In the genomic region with DNA sequence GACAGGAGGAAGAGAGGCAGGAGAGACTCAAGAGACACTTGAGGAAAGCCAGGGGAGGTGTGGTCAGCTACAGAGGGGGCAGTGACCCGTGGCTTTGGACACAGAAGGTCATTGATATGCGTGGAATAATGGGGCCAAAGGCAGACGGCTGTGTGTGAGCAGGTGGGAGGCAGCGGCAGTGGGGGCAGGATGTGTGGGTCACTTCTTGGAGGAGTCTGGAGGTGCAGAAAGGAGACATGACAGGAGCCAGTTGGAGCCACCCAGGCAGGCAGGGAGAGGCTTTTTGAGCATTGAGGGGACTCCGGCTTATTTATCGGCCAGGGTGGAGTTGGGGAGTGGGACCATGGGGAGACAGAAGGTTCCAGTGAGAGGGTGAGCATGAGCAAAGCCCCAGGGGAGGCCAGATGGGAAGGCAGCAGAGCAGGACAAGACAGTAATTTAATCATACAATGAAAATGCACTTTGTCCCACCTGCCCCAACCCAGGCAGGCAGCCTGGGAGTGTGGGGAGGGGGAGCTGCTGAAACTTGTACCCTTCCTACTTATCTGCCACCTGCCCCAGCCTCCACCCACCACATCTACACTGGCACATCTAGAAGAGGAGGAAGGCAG, we compare ENCODE assay signal across 15 cellular contexts. TPM values are rescaled to one million over a fixed set of nuclear protein-coding genes. Genes with fewer than 3 reads are reported as not detected.
DNase-seq lines count a peak whose midpoint lies in the region; ATAC-seq, FAIRE-seq and TF ChIP-seq lines count a peak whose summit lies in the region.
"Had no signal": no experiment of that assay in that cellular context is flagged by ENCODE, and none has a peak within 500 bp of the region (broad histone marks: within the 10 kb centered on the region; RNA-seq: fewer than 3 reads in every experiment).

No MANE protein-coding gene starts in this region.

- TF ChIP-seq CTCF in H1 (IDR thresholded peaks at IDR 0.05; ENCODE audit: control extremely low read depth in 1 of 3, insufficient read depth in 1 of 3, low read depth in 1 of 3, low read length in 3 of 3), result no peak

- no peak overlapping the region for H3K27ac ChIP-seq in CD4-positive, CD25-positive, alpha-beta regulatory T cell (ENCODE audit: insufficient read depth, low read length, poor library complexity, severe bottlenecking)
- no peak overlapping the region for H3K27ac ChIP-seq in H1 (ENCODE audit: low read depth, low read length)
- H3K27ac ChIP-seq: KMS-11 had no signal

- no peak overlapping the region for H2BK5ac ChIP-seq in H1 (ENCODE audit: low read depth, low read length)

- TF ChIP-seq POLR2A in H1 (IDR thresholded peaks at IDR 0.05; ENCODE audit: control extremely low read depth in 1 of 2, low read depth in 2 of 2, low read length in 2 of 2), result no peak

- DNase-seq in CD4-positive, CD25-positive, alpha-beta regulatory T cell, result no peak
- DNase-seq in NCI-H1694 treated with DMSO at 0.1 percent for 48 hours (lab: John Stamatoyannopoulos, UW) (peak; percentile 95), H1 (ENCODE audit: low read depth in 1 of 2, low spot score in 2 of 2) (no peak), retina (peak; percentile 49), SHP77 treated with DMSO at 0.1 percent for 48 hours (lab: John Stamatoyannopoulos, UW) (no peak), germinal center (ENCODE audit: low spot score) (no peak)
- DNase-seq in activated CD8-positive, alpha-beta memory T cell treated with anti-CD3 and anti-CD28 coated beads, Interleukin-2, amount 10 ng/mL, durations not matched to agents 7 days and 5 days, result no peak
- DNase-seq: activated effector memory CD4-positive, alpha-beta T cell treated with Interleukin-2 at 50 U/mL for 16 hours; NCI-H187 treated with DMSO at 0.1 percent for 48 hours had no signal

- ATAC-seq in CD4-positive, CD25-positive, alpha-beta regulatory T cell (ENCODE audit: low read depth in 2 of 2), result no peak
- ATAC-seq in activated CD8-positive, alpha-beta memory T cell treated with anti-CD3 and anti-CD28 coated beads, Interleukin-2, amount 10 ng/mL, durations not matched to agents 7 days and 5 days, result no peak
- ATAC-seq in HG03521 (IDR thresholded peaks at IDR 0.05; ENCODE audit: unreplicated experiment), result no peak

- no peak overlapping the region for H3K23ac ChIP-seq in H1 (ENCODE audit: insufficient read length)

- no peak for FAIRE-seq in H1 (lab: Jason Lieb, UNC)

- H2BK12ac ChIP-seq in H1 (ENCODE audit: low read depth, low read length), result peak overlapping the region; percentile 60; the same call in 1 of the 2 replicates

- no peaks in the 10 kb centered on the region for H3K9me3 ChIP-seq in CD4-positive, CD25-positive, alpha-beta regulatory T cell (ENCODE audit: control insufficient read depth in 2 of 2, low read length in 2 of 2)
- no peaks in the 10 kb centered on the region for H3K9me3 ChIP-seq in H1 (ENCODE audit: insufficient read depth in 2 of 2, low read depth in 1 of 2, low read length in 1 of 2)
- H3K9me3 ChIP-seq: HAP-1 had no signal

- no peaks in the 10 kb centered on the region for H3K4me1 Mint-ChIP-seq in CD4-positive, CD25-positive, alpha-beta regulatory T cell
- H3K4me1 Mint-ChIP-seq in activated CD8-positive, alpha-beta memory T cell treated with anti-CD3 and anti-CD28 coated beads, Interleukin-2, amount 10 ng/mL, durations not matched to agents 7 days and 5 days, result no peaks in the 10 kb centered on the region

- POLR2A ChIA-PET in H1 (lab: Charles Lee; ENCODE audit: partially characterized antibody), result interaction anchor here (1.5 to 1.9 kb wide), 2 partner anchors 8 to 9 kb away, joined by 4 read pairs; no protein-coding TSS in a partner anchor

- no peak overlapping the region for H4K91ac ChIP-seq in H1 (replicated peaks; ENCODE audit: insufficient read length, low read length)

- TF ChIP-seq EP300 in H1 (IDR thresholded peaks at IDR 0.05; ENCODE audit: borderline replicate concordance in 1 of 2, low read depth in 2 of 2, low read length in 2 of 2), result no peak

- peak overlapping the region; percentile 29; the same call in 1 of the 2 replicates for H2BK15ac ChIP-seq in H1 (ENCODE audit: low read length)

- H3K4me3 Mint-ChIP-seq in CD4-positive, CD25-positive, alpha-beta regulatory T cell, result no peak overlapping the region
- H3K4me3 Mint-ChIP-seq in activated CD8-positive, alpha-beta memory T cell treated with anti-CD3 and anti-CD28 coated beads, Interleukin-2, amount 10 ng/mL, durations not matched to agents 7 days and 5 days, result no peak overlapping the region

- 73% methylated on average over 6 of the region's 6 CpGs; no CpG with 5 or more reads in 1 of the 2 experiments for WGBS in H1 (ENCODE audit: extremely low coverage in 1 of 2, insufficient coverage in 1 of 2, insufficient read length in 1 of 2, insufficient replicate concordance in 2 of 2, low coverage in 1 of 2, low lambda C conversion rate in 2 of 2, missing lambda C conversion rate in 1 of 2), 2 experiments

- H4K20me1 ChIP-seq in H1 (replicated peaks in 1 of 2; ENCODE audit: control insufficient read depth in 1 of 2, insufficient read depth in 2 of 2, low read length in 2 of 2), result no peaks in the 10 kb centered on the region

- H3K4me3 ChIP-seq in CD4-positive, CD25-positive, alpha-beta regulatory T cell (ENCODE audit: low read depth, low read length), result no peak overlapping the region
- H3K4me3 ChIP-seq in H1 (ENCODE audit: extremely low read depth in 1 of 4, insufficient read depth in 2 of 4, low read depth in 3 of 4, low read length in 4 of 4), result no peak overlapping the region
- H3K4me3 ChIP-seq: HAP-1 had no signal

- H2BK120ac ChIP-seq in H1 (replicated peaks; ENCODE audit: low read depth, low read length), result no peak overlapping the region

- peak overlapping the region; percentile 40; the same call in 1 of the 2 replicates for H2BK20ac ChIP-seq in H1 (ENCODE audit: low read length)

- no peaks in the 10 kb centered on the region for H3K4me1 ChIP-seq in CD4-positive, CD25-positive, alpha-beta regulatory T cell (ENCODE audit: control insufficient read depth, insufficient read depth, low read length, poor library complexity, severe bottlenecking)
- peaks cover 3 to 40% (median 22%) of the 10 kb centered on the region in 4 experiments for H3K4me1 ChIP-seq in H1 (replicated peaks in 1 of 4; ENCODE audit: control insufficient read depth in 3 of 4, insufficient read depth in 4 of 4, low read length in 3 of 4)

- no peaks in the 10 kb centered on the region for H3K36me3 Mint-ChIP-seq in CD4-positive, CD25-positive, alpha-beta regulatory T cell
- H3K36me3 Mint-ChIP-seq in activated CD8-positive, alpha-beta memory T cell treated with anti-CD3 and anti-CD28 coated beads, Interleukin-2, amount 10 ng/mL, durations not matched to agents 7 days and 5 days, result no peaks in the 10 kb centered on the region

- peak overlapping the region in 2 of 3 donors; percentile 5 to 71 for H3K27ac Mint-ChIP-seq in CD4-positive, CD25-positive, alpha-beta regulatory T cell
- no peak overlapping the region for H3K27ac Mint-ChIP-seq in activated CD8-positive, alpha-beta memory T cell treated with anti-CD3 and anti-CD28 coated beads, Interleukin-2, amount 10 ng/mL, durations not matched to agents 7 days and 5 days

- no peak overlapping the region for H3K18ac ChIP-seq in H1 (ENCODE audit: extremely low read depth, low read length)

- no peaks in the 10 kb centered on the region for H3K9me3 Mint-ChIP-seq in CD4-positive, CD25-positive, alpha-beta regulatory T cell
- H3K9me3 Mint-ChIP-seq in activated CD8-positive, alpha-beta memory T cell treated with anti-CD3 and anti-CD28 coated beads, Interleukin-2, amount 10 ng/mL, durations not matched to agents 7 days and 5 days (ENCODE audit: low read depth), result no peaks in the 10 kb centered on the region

- peak overlapping the region; percentile 83; the same call in 1 of the 2 replicates for H4K8ac ChIP-seq in H1 (ENCODE audit: extremely low read depth, insufficient read depth, low read length)

- CTCF ChIA-PET in H1 (lab: Charles Lee; ENCODE audit: partially characterized antibody), result interaction anchor here (0.8 to 4.9 kb wide), 7 partner anchors 11 to 274 kb away, joined by 3 to 50 read pairs (median 4); no protein-coding TSS in a partner anchor
- CTCF ChIA-PET in activated CD8-positive, alpha-beta memory T cell treated with anti-CD3 and anti-CD28 coated beads, Interleukin-2, amount 10 ng/mL, durations not matched to agents 7 days and 5 days (lab: Charles Lee), result interaction anchor here (0.6 kb wide), 1 partner anchor 266 kb away, joined by 3 read pairs; no protein-coding TSS in a partner anchor

- H3K23me2 ChIP-seq in H1 (ENCODE audit: low read depth, low read length), result no peaks in the 10 kb centered on the region

- no peak overlapping the region for H3K14ac ChIP-seq in H1 (ENCODE audit: insufficient read length)

- no peak overlapping the region for H3K9ac ChIP-seq in H1 (replicated peaks in 1 of 4; ENCODE audit: extremely low read depth in 1 of 4, low read depth in 3 of 4, low read length in 3 of 4)
- H3K9ac ChIP-seq: KMS-11 had no signal

- H3K4me2 ChIP-seq in H1 (ENCODE audit: insufficient read depth in 1 of 2, low read depth in 2 of 2, low read length in 2 of 2), result no peak overlapping the region; a peak in 1 of 4 replicates
- H3K4me2 ChIP-seq: KMS-11 had no signal

- no peak overlapping the region for H4K5ac ChIP-seq in H1 (ENCODE audit: insufficient read length, low read depth, low read length)

- no peaks in the 10 kb centered on the region for H3K79me1 ChIP-seq in H1 (ENCODE audit: low read depth, low read length)

- peak overlapping the region; percentile 82; the same call in 1 of the 2 replicates for H2AK5ac ChIP-seq in H1 (ENCODE audit: low read depth, low read length)

- H3K27me3 ChIP-seq in CD4-positive, CD25-positive, alpha-beta regulatory T cell (ENCODE audit: control insufficient read depth, insufficient read depth, low read length), result no peaks in the 10 kb centered on the region
- H3K27me3 ChIP-seq in H1 (replicated peaks in 1 of 4; ENCODE audit: control insufficient read depth in 3 of 4, extremely low read depth in 1 of 4, insufficient read depth in 3 of 4, low read length in 3 of 4), result no peaks in the 10 kb centered on the region

- peaks cover 4% of the 10 kb centered on the region for H3K27me3 Mint-ChIP-seq in CD4-positive, CD25-positive, alpha-beta regulatory T cell
- peaks cover 3% of the 10 kb centered on the region for H3K27me3 Mint-ChIP-seq in activated CD8-positive, alpha-beta memory T cell treated with anti-CD3 and anti-CD28 coated beads, Interleukin-2, amount 10 ng/mL, durations not matched to agents 7 days and 5 days

- no peak for TF ChIP-seq RAD21 in H1 (IDR thresholded peaks at IDR 0.05 in 1 of 2, conservative IDR thresholded peaks at IDR 0.05 in 1 of 2; ENCODE audit: low read depth in 2 of 2, low read length in 2 of 2)

- H3K4ac ChIP-seq in H1 (replicated peaks; ENCODE audit: insufficient read length, low read depth, low read length), result peak overlapping the region; percentile 85

- no peak overlapping the region for H2AFZ ChIP-seq in H1 (ENCODE audit: low read length)

- no peak overlapping the region for H3K56ac ChIP-seq in H1 (replicated peaks; ENCODE audit: insufficient read length, low read depth, low read length)

- no peaks in the 10 kb centered on the region for H3K36me3 ChIP-seq in CD4-positive, CD25-positive, alpha-beta regulatory T cell (ENCODE audit: control insufficient read depth, insufficient read depth, low read length)
- H3K36me3 ChIP-seq in H1 (ENCODE audit: control insufficient read depth in 2 of 4, insufficient read depth in 4 of 4, low read length in 3 of 4), result no peaks in the 10 kb centered on the region
- H3K36me3 ChIP-seq: HAP-1 had no signal

- no peaks in the 10 kb centered on the region for H3K79me2 ChIP-seq in H1 (ENCODE audit: control insufficient read depth in 1 of 2, insufficient read depth in 2 of 2, low read length in 2 of 2)

RNA-seq across cellular contexts. Expression of a gene that starts 5.0 kb away (rescaled TPM):
- not detected for total RNA-seq in CD4-positive, CD25-positive, alpha-beta regulatory T cell
- polyA plus RNA-seq in CD4-positive, CD25-positive, alpha-beta regulatory T cell, result not detected
- total RNA-seq in H1 (2021; fragmentation: NEBNext Ultra II Directional; extraction: Animal tissue kit (Norgen Biotek cat#: 25700)), result 0.40 and 0.43 TPM in 2 replicates
- polyA plus RNA-seq in H1 (2011; rRNA removed), result 0.17 and 0.20 TPM in 2 replicates
- 0.28 TPM for polyA plus RNA-seq in H1 (2011; cell fraction: cytosol; rRNA removed)
- 0.20 TPM for polyA plus RNA-seq in H1 (2011; cell fraction: nucleus; rRNA removed)
- 0.35 to 0.62 TPM (median 0.59 TPM) in 4 replicates for polyA plus RNA-seq in H1 (2012, experiment 1 of 2)
- polyA plus RNA-seq in H1 (2012, experiment 2 of 2), result 0.17 TPM
- polyA plus RNA-seq in H1 (2013, experiment 1 of 2), result 0.55 TPM
- polyA plus RNA-seq in H1 (2013, experiment 2 of 2), result 0.74 TPM
- polyA minus RNA-seq in H1 (2011; rRNA and poly(A)+ RNA removed), result 0.49 and 1.2 TPM in 2 replicates
- polyA minus RNA-seq in H1 (2011; cell fraction: cytosol; rRNA and poly(A)+ RNA removed), result 0.29 TPM
- polyA minus RNA-seq in H1 (2011; cell fraction: nucleus; rRNA and poly(A)+ RNA removed), result 1.1 TPM
- under 1 TPM; 0.05 to 0.23 TPM for total RNA-seq in activated CD8-positive, alpha-beta memory T cell treated with anti-CD3 and anti-CD28 coated beads, Interleukin-2, amount 10 ng/mL, durations not matched to agents 7 days and 5 days

RNA-seq across cellular contexts. Expression of a gene that starts 19.0 kb away (rescaled TPM):
- not detected for total RNA-seq in CD4-positive, CD25-positive, alpha-beta regulatory T cell
- not detected for polyA plus RNA-seq in CD4-positive, CD25-positive, alpha-beta regulatory T cell
- total RNA-seq in H1 (2021; fragmentation: NEBNext Ultra II Directional; extraction: Animal tissue kit (Norgen Biotek cat#: 25700)), result not detected in 2 replicates
- not detected in 2 replicates for polyA plus RNA-seq in H1 (2011; rRNA removed)
- not detected for polyA plus RNA-seq in H1 (2011; cell fraction: cytosol; rRNA removed)
- not detected for polyA plus RNA-seq in H1 (2011; cell fraction: nucleus; rRNA removed)
- polyA plus RNA-seq in H1 (2012, experiment 1 of 2), result not detected in 4 replicates
- not detected for polyA plus RNA-seq in H1 (2012, experiment 2 of 2)
- polyA plus RNA-seq in H1 (2013, experiment 1 of 2), result not detected
- polyA plus RNA-seq in H1 (2013, experiment 2 of 2), result not detected
- not detected in 2 replicates for polyA minus RNA-seq in H1 (2011; rRNA and poly(A)+ RNA removed)
- polyA minus RNA-seq in H1 (2011; cell fraction: cytosol; rRNA and poly(A)+ RNA removed), result not detected
- not detected for polyA minus RNA-seq in H1 (2011; cell fraction: nucleus; rRNA and poly(A)+ RNA removed)
- not detected for total RNA-seq in activated CD8-positive, alpha-beta memory T cell treated with anti-CD3 and anti-CD28 coated beads, Interleukin-2, amount 10 ng/mL, durations not matched to agents 7 days and 5 days
- total RNA-seq: osteoblast, SK-MEL-5 had no signal
- polyA plus RNA-seq: BJ had no signal

Comparison
In these comparisons a context has a peak if more than half of its experiments do, and no peak if none do; other contexts are left out.
1. DNase-seq: peak in NCI-H1694 treated with DMSO at 0.1 percent for 48 hours (single experiment) and retina (single experiment); none in CD4-positive, CD25-positive, alpha-beta regulatory T cell (0 of 3), H1 (0 of 2), SHP77 treated with DMSO at 0.1 percent for 48 hours (single experiment), activated CD8-positive, alpha-beta memory T cell treated with anti-CD3 and anti-CD28 coated beads, Interleukin-2, amount 10 ng/mL, durations not matched to agents 7 days and 5 days (single experiment) and germinal center (single experiment).